In genomic region chr16:8928467-8928957, GRCh38 we compare ENCODE assay signal across 14 cellular contexts. TPM values are rescaled to one million over a fixed set of nuclear protein-coding genes. Genes with fewer than 3 reads are reported as not detected.
DNase-seq lines count a peak whose midpoint lies in the region; ATAC-seq and FAIRE-seq lines count a peak whose summit lies in the region.
"Had no signal": no experiment of that assay in that cellular context is flagged by ENCODE, and none has a peak within 500 bp of the region (broad histone marks: within the 10 kb centered on the region; RNA-seq: fewer than 3 reads in every experiment).

No MANE protein-coding gene starts in this region.

- DNase-seq in GM18507 (ENCODE audit: extremely low spot score, insufficient read length, low read depth) (no peak), amniotic epithelial cell (ENCODE audit: low read depth) (peak; percentile 86), cerebellum (ENCODE audit: low spot score) (no peak), NCI-H1417 (lab: John Stamatoyannopoulos, UW) (no peak), NCI-H1092 (lab: John Stamatoyannopoulos, UW) (no peak)
- DNase-seq in stimulated activated CD4-positive, alpha-beta T cell treated with anti-CD3 and anti-CD28 coated beads, Interleukin-15, amount 100 ng/mL, for 24 hours = peak; percentile 72
- DNase-seq: glutamatergic neuron, NCI-H2081, sigmoid colon, testis had no signal

- peak; percentile 9 for FAIRE-seq in GM18507 (lab: Jason Lieb, UNC)

- ATAC-seq in HG03442 (IDR thresholded peaks at IDR 0.05; ENCODE audit: unreplicated experiment) (peak; percentile 47), HG03565 (IDR thresholded peaks at IDR 0.05; ENCODE audit: unreplicated experiment) (no peak)

RNA-seq across cellular contexts. Expression of gene USP7, which starts 35.2 kb away (rescaled TPM):
- total RNA-seq in cerebellum = 108 TPM

RNA-seq across cellular contexts. Expression of gene LITAFD, which starts 46.4 kb away (rescaled TPM):
- not detected for total RNA-seq in cerebellum
- total RNA-seq: mononuclear cell, RPMI7951, sigmoid colon had no signal

RNA-seq across cellular contexts. Expression of gene CARHSP1, which starts 59.7 kb away (rescaled TPM):
- total RNA-seq in cerebellum = 105 TPM

Comparison
In these comparisons a context has a peak if more than half of its experiments do, and no peak if none do; other contexts are left out.
1. DNase-seq: peak in amniotic epithelial cell (single experiment) and stimulated activated CD4-positive, alpha-beta T cell treated with anti-CD3 and anti-CD28 coated beads, Interleukin-15, amount 100 ng/mL, for 24 hours (single experiment); none in GM18507 (single experiment), cerebellum (single experiment), NCI-H1417 (0 of 3) and NCI-H1092 (single experiment).